ENCODE assay signal across 16 cellular contexts in the genomic region with DNA sequence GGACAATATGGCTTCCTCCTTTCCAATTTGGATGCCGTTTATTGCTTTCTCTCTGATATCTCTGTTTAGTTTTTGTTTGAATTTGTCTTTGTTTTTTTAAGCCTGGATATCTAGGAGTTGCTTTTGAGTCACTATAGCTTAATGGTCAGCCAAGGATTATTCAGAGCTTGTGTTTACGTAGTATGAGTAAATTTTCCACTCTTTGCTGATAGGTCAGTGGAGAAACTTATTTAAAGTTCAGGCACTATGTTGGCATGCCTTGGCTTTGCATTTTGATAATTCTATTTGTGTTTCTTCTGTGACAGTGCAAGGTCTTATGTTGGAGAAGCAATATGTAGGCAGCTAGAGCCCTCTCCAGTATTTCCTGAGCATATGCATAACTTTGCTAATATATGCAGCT.
"Had no signal": no experiment of that assay in that cellular context is flagged by ENCODE, and none has a peak within 500 bp of the region (broad histone marks: within the 10 kb centered on the region; RNA-seq: fewer than 3 reads in every experiment).

No MANE protein-coding gene starts in this region.

- H3K4me1 ChIP-seq: parathyroid adenoma, thyroid gland had no signal

- H3K4me3 ChIP-seq: cardiac muscle cell, neural progenitor cell, thyroid gland had no signal

- ATAC-seq: activated CD8-positive, alpha-beta T cell treated with anti-CD3 and anti-CD28 coated beads, Interleukin-2, amount 10 ng/mL, durations not matched to agents 7 days and 5 days; left colon; stimulated activated memory B cell treated with anti-CD40 and anti-IgM and Interleukin-4, amounts not matched to agents 10 μg/mL and 1 μg/mL and 100 μg/mL, for 72 hours; T-helper 17 cell had no signal

- DNase-seq: activated B cell treated with CpG ODN at 0.5 μM for 24 hours; activated CD4-positive, alpha-beta T cell treated with anti-CD3 and anti-CD28 coated beads for 48 hours; activated CD8-positive, alpha-beta memory T cell treated with anti-CD3 and anti-CD28 coated beads, Interleukin-2, amount 50 U/mL, for 4 hours; activated CD8-positive, alpha-beta T cell treated with anti-CD3 and anti-CD28 coated beads, Interleukin-2, amount 10 ng/mL, durations not matched to agents 7 days and 5 days; activated gamma-delta T cell treated with Interleukin-2 at 50 U/mL for 16 hours; erythroblast; left colon; naive B cell; stimulated activated CD4-positive, alpha-beta T cell treated with anti-CD3 and anti-CD28 coated beads, Interleukin-12 subunit alpha, Interleukin-12 subunit beta, amount 100 ng/mL, for 4 hours; stimulated activated CD4-positive, alpha-beta T cell treated with anti-CD3 and anti-CD28 coated beads, Interleukin-2, amount 100 ng/mL, for 24 hours; T-helper 17 cell; thyroid gland had no signal

- H3K9me3 ChIP-seq: thyroid gland had no signal

- H3K27me3 ChIP-seq: cardiac muscle cell, thyroid gland had no signal

- H3K4me2 ChIP-seq: neural progenitor cell had no signal

- H3K9ac ChIP-seq: neural progenitor cell, parathyroid adenoma had no signal

- H3K27ac ChIP-seq: cardiac muscle cell, neural progenitor cell, parathyroid adenoma, thyroid gland had no signal

- H3K36me3 ChIP-seq: cardiac muscle cell, neural progenitor cell, thyroid gland had no signal

- H2AFZ ChIP-seq: neural progenitor cell, parathyroid adenoma had no signal
